ENCODE assay signal across 8 cellular contexts in the genomic region with DNA sequence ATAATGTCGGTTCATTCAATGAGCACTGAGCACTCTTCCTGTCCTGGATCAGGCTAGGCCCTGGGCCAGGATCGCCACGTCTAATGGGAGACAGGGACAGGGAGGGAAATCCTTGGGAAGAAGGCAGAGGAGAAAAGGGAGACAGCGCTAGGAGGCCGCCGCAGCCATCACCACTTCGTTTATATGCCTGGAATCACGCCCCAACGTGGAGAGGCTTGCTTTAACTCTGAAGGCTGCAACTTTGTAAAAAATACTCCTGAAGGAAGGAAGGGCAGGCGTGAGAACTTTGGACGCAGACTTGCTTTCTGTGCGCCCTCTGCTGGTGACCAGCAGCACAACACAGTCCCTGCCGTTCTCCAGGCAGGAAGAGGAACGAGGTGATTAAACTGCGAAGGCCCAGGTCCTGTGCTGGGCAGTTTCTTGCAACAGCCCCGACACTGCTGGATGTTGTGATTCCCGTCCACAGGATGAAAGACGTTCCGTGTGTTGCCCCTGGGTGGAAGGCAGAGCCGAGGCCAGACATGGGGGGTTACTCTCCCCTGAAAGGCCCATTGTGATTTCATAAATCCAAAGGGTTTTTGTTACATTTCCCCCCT. TPM values are rescaled to one million over a fixed set of nuclear protein-coding genes. Genes with fewer than 3 reads are reported as not detected.
A peak's percentile ranks its signal among the peaks of the same experiment; 100 is the strongest.
DNase-seq lines count a peak whose midpoint lies in the region; ATAC-seq, FAIRE-seq and TF ChIP-seq lines count a peak whose summit lies in the region.

No MANE protein-coding gene starts in this region.

- no peaks in the 10 kb centered on the region for H3K9me3 ChIP-seq in A549

- 12% methylated on average over 18 of the region's 20 CpGs for WGBS in A549 (ENCODE audit: missing lambda C conversion rate)

- DNase-seq in A549 (ENCODE audit: low read depth in 1 of 2, low spot score in 1 of 2): peak; percentile 68 to 84
- peak; percentile 79 for DNase-seq in GM19238 (ENCODE audit: insufficient read length, low spot score)
- DNase-seq in NCI-H226: peak; percentile 61
- peak; percentile 85 for DNase-seq in cerebellar cortex (ENCODE audit: low spot score)
- peak; percentile 56 for DNase-seq in kidney epithelial cell (ENCODE audit: low read depth)
- DNase-seq in stimulated activated CD4-positive, alpha-beta T cell treated with anti-CD3 and anti-CD28 coated beads, Interleukin-12 subunit alpha, Interleukin-12 subunit beta, amount 100 ng/mL, for 4 hours: peak; percentile 77

- no peak for TF ChIP-seq POLR2A in A549 (IDR thresholded peaks at IDR 0.05; ENCODE audit: low read length)

- peak; percentile 73 to 78 for TF ChIP-seq RAD21 in A549 (conservative IDR thresholded peaks at IDR 0.05 in 1 of 2, IDR thresholded peaks at IDR 0.05 in 1 of 2)

- peak; percentile 82 for TF ChIP-seq CTCF in A549 (IDR thresholded peaks at IDR 0.05)
- peak; percentile 91 for TF ChIP-seq CTCF in kidney epithelial cell (IDR thresholded peaks at IDR 0.05; ENCODE audit: insufficient read depth, low read length, poor library complexity, severe bottlenecking)

- no peak for FAIRE-seq in A549 (lab: Jason Lieb, UNC)

- peak overlapping the region; percentile 26; the same call in 2 of the 3 replicates for H3K4me2 ChIP-seq in A549

- TF ChIP-seq EP300 in A549 (IDR thresholded peaks at IDR 0.05): no peak

- H3K27me3 ChIP-seq in kidney epithelial cell (ENCODE audit: control insufficient read depth, insufficient read depth, low read length): peaks cover 2% of the 10 kb centered on the region

- POLR2A ChIA-PET in A549 (lab: Yijun Ruan, JAX): no interaction called here

- peaks cover 9% of the 10 kb centered on the region for H3K4me1 ChIP-seq in A549

- peak overlapping the region; percentile 58 to 81 for H3K27ac ChIP-seq in A549

- no peaks in the 10 kb centered on the region for H3K36me3 ChIP-seq in kidney epithelial cell (ENCODE audit: control insufficient read depth, insufficient read depth, low read length)

- CTCF ChIA-PET in A549 (lab: Yijun Ruan, JAX): interaction anchor here (0.9 to 2.2 kb wide), 3 partner anchors 118 to 165 kb away, joined by 3 to 11 read pairs (median 4); no protein-coding TSS in a partner anchor

- ATAC-seq in A549 (peak; percentile 90 to 97), GM19395 (IDR thresholded peaks at IDR 0.05; ENCODE audit: unreplicated experiment) (no peak)
- ATAC-seq in activated CD4-positive, CD25-positive, alpha-beta regulatory T cell treated with anti-CD3 and anti-CD28 coated beads, Interleukin-2, amount 50 U/mL, for 24 hours: peak; percentile 65 to 81

- no peak overlapping the region for H3K4me3 ChIP-seq in A549
- no peak overlapping the region for H3K4me3 ChIP-seq in kidney epithelial cell (ENCODE audit: low read depth, low read length)

TF ChIP-seq in A549, 52 proteins besides CTCF, POLR2A, EP300 and RAD21:
- no peak for TF ChIP-seq FOSL2 (IDR thresholded peaks at IDR 0.05)
- no peak for TF ChIP-seq FOSL2 (CRISPR knock-in tag; IDR thresholded peaks at IDR 0.05)
- TF ChIP-seq RCOR1 (IDR thresholded peaks at IDR 0.05; ENCODE audit: low read depth, low read length): no peak
- peak; percentile 88 for TF ChIP-seq SMC3 (IDR thresholded peaks at IDR 0.05)
- TF ChIP-seq, protein P1, sequence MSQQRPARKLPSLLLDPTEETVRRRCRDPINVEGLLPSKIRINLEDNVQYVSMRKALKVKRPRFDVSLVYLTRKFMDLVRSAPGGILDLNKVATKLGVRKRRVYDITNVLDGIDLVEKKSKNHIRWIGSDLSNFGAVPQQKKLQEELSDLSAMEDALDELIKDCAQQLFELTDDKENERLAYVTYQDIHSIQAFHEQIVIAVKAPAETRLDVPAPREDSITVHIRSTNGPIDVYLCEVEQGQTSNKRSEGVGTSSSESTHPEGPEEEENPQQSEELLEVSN (IDR thresholded peaks at IDR 0.05; ENCODE audit: borderline replicate concordance, low read depth): no peak
- no peak for TF ChIP-seq TP53 (CRISPR knock-in tag; IDR thresholded peaks at IDR 0.05)
- TF ChIP-seq, protein P2, sequence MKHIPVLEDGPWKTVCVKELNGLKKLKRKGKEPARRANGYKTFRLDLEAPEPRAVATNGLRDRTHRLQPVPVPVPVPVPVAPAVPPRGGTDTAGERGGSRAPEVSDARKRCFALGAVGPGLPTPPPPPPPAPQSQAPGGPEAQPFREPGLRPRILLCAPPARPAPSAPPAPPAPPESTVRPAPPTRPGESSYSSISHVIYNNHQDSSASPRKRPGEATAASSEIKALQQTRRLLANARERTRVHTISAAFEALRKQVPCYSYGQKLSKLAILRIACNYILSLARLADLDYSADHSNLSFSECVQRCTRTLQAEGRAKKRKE (CRISPR knock-in tag; IDR thresholded peaks at IDR 0.05; ENCODE audit: low read depth): no peak
- no peak for TF ChIP-seq TFCP2L1 (CRISPR knock-in tag; IDR thresholded peaks at IDR 0.05)
- no peak for TF ChIP-seq PHF8 (IDR thresholded peaks at IDR 0.05; ENCODE audit: borderline replicate concordance, low read depth)
- TF ChIP-seq, protein P3, sequence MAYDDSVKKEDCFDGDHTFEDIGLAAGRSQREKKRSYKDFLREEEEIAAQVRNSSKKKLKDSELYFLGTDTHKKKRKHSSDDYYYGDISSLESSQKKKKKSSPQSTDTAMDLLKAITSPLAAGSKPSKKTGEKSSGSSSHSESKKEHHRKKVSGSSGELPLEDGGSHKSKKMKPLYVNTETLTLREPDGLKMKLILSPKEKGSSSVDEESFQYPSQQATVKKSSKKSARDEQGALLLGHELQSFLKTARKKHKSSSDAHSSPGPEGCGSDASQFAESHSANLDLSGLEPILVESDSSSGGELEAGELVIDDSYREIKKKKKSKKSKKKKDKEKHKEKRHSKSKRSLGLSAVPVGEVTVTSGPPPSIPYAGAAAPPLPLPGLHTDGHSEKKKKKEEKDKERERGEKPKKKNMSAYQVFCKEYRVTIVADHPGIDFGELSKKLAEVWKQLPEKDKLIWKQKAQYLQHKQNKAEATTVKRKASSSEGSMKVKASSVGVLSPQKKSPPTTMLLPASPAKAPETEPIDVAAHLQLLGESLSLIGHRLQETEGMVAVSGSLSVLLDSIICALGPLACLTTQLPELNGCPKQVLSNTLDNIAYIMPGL (CRISPR knock-in tag; IDR thresholded peaks at IDR 0.05; ENCODE audit: borderline replicate concordance): no peak
- TF ChIP-seq, protein P4, sequence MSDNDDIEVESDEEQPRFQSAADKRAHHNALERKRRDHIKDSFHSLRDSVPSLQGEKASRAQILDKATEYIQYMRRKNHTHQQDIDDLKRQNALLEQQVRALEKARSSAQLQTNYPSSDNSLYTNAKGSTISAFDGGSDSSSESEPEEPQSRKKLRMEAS (IDR thresholded peaks at IDR 0.05): peak; percentile 75
- no peak for TF ChIP-seq BHLHE40 (IDR thresholded peaks at IDR 0.05; ENCODE audit: low read depth, low read length)
- TF ChIP-seq NPAS2 (CRISPR knock-in tag; IDR thresholded peaks at IDR 0.05; ENCODE audit: borderline replicate concordance): no peak

RNA-seq across cellular contexts. Expression of a gene that starts 22.1 kb away (rescaled TPM):
- polyA plus RNA-seq in A549 (2011; rRNA removed) (2.4 and 3.0 TPM in 2 replicates), A549 (2017; fragmentation: RNase III; extraction: RNeasy Plus Mini Kit Qiagen cat#74134 plus additional on column Dnase treatment) (2.4 to 3.8 TPM (median 3.6 TPM) in 3 replicates)
- 2.0 TPM in 2 replicates for polyA plus RNA-seq in A549 (2012; cell fraction: cytosol; rRNA removed)
- 2.6 and 3.1 TPM in 2 replicates for polyA plus RNA-seq in A549 (2012; cell fraction: nucleus; rRNA removed)
- 0.97 and 1.2 TPM in 2 replicates for polyA minus RNA-seq in A549 (2011; rRNA and poly(A)+ RNA removed)
- total RNA-seq in kidney epithelial cell: 0.13 and 0.27 TPM in 2 replicates

RNA-seq across cellular contexts. Expression of a gene that starts 22.2 kb away (rescaled TPM):
- polyA plus RNA-seq in A549 (2011; rRNA removed) (not detected in 2 replicates), A549 (2017; fragmentation: RNase III; extraction: RNeasy Plus Mini Kit Qiagen cat#74134 plus additional on column Dnase treatment) (0.03 TPM in 1 of 3 replicates, not detected in the others)
- polyA plus RNA-seq in A549 (2012; cell fraction: cytosol; rRNA removed): not detected in 2 replicates
- polyA plus RNA-seq in A549 (2012; cell fraction: nucleus; rRNA removed): not detected in 2 replicates
- not detected in 2 replicates for polyA minus RNA-seq in A549 (2011; rRNA and poly(A)+ RNA removed)
- total RNA-seq in kidney epithelial cell: 0.08 and 0.14 TPM in 2 replicates
